ENCODE assay signal across 11 cellular contexts in genomic region chr15:67050062-67050461, GRCh38. TPM values are rescaled to one million over a fixed set of nuclear protein-coding genes. Genes with fewer than 3 reads are reported as not detected.
DNase-seq lines count a peak whose midpoint lies in the region; ATAC-seq and TF ChIP-seq lines count a peak whose summit lies in the region.
"Had no signal": no experiment of that assay in that cellular context is flagged by ENCODE, and none has a peak within 500 bp of the region (broad histone marks: within the 10 kb centered on the region; RNA-seq: fewer than 3 reads in every experiment).

No MANE protein-coding gene starts in this region.

- no peaks in the 10 kb centered on the region for H3K9me3 ChIP-seq in adipocyte (ENCODE audit: control insufficient read depth, low read length)
- no peaks in the 10 kb centered on the region for H3K9me3 ChIP-seq in gastroesophageal sphincter

- H3K4me1 ChIP-seq in adipocyte (ENCODE audit: control insufficient read depth, insufficient read depth, low read length) (peaks cover 39% of the 10 kb centered on the region), gastroesophageal sphincter (peaks cover 5 to 43% (median 24%) of the 10 kb centered on the region in 3 donors)

- no peak for TF ChIP-seq CTCF in gastroesophageal sphincter (IDR thresholded peaks at IDR 0.05)
- no peak for TF ChIP-seq CTCF in GM13976 (IDR thresholded peaks at IDR 0.05; ENCODE audit: borderline replicate concordance, control extremely low read depth, extremely low read depth, insufficient read depth, missing control alignments)

- H3K4me3 ChIP-seq in adipocyte (ENCODE audit: low read length) = peak overlapping the region; percentile 36
- H3K4me3 ChIP-seq in gastroesophageal sphincter = no peak overlapping the region

- WGBS in gastroesophageal sphincter (ENCODE audit: low coverage in 1 of 2), 2 donors = 80 to 92% methylated on average over 1 to 3 of the region's 3 CpGs

- peak overlapping the region; percentile 69 for H3K9ac ChIP-seq in adipocyte (ENCODE audit: low read length)

- DNase-seq in CD1c-positive myeloid dendritic cell (ENCODE audit: extremely low spot score) (peak; percentile 76), adipocyte (ENCODE audit: low read depth) (peak; percentile 86), sciatic nerve (ENCODE audit: low spot score) (no peak), GM13976 (ENCODE audit: low spot score) (no peak)
- no peak for DNase-seq in activated naive CD4-positive, alpha-beta T cell treated with anti-CD3 and anti-CD28 coated beads, Interleukin-2, amount 50 U/mL, for 16 hours
- DNase-seq: activated T-cell treated with anti-CD3 and anti-CD28 coated beads, Interleukin-2, amount 50 U/mL, for 24 hours; erythroblast; NCI-H187 treated with DMSO at 0.1 percent for 48 hours had no signal

- H3K36me3 ChIP-seq in adipocyte (ENCODE audit: control insufficient read depth, insufficient read depth, low read length, severe bottlenecking) (no peaks in the 10 kb centered on the region), gastroesophageal sphincter (no peaks in the 10 kb centered on the region)

- peak overlapping the region in 3 of 4 donors; percentile 61 to 76 (median 70) for H3K27ac ChIP-seq in gastroesophageal sphincter

- TF ChIP-seq POLR2A in gastroesophageal sphincter (IDR thresholded peaks at IDR 0.05) = no peak

- TF ChIP-seq EP300 in gastroesophageal sphincter (IDR thresholded peaks at IDR 0.05) = no peak

- in situ Hi-C loops in GM13976 (cut with MboI; ENCODE audit: low sequenced_read_pairs, unreplicated experiment) = no loop called here

- ATAC-seq in gastroesophageal sphincter (peak; percentile 64), sciatic nerve (peak; percentile 88), HG03175 (IDR thresholded peaks at IDR 0.05; ENCODE audit: unreplicated experiment) (no peak), HG02610 (IDR thresholded peaks at IDR 0.05; ENCODE audit: unreplicated experiment) (no peak)

- intact Hi-C loops in sciatic nerve (cut with DNase I) = no loop called here

- no peaks in the 10 kb centered on the region for H3K27me3 ChIP-seq in adipocyte (replicated peaks; ENCODE audit: control insufficient read depth, insufficient read depth, low read length)
- no peaks in the 10 kb centered on the region for H3K27me3 ChIP-seq in gastroesophageal sphincter

RNA-seq across cellular contexts. Expression of gene SMAD3, which starts 15.3 kb away (rescaled TPM):
- 10 to 100 TPM; 19.8 to 30.6 (median 25.9) TPM for total RNA-seq in gastroesophageal sphincter
- total RNA-seq in sciatic nerve = 58.8 TPM

Comparison
In these comparisons a context has a peak if more than half of its experiments do, and no peak if none do; other contexts are left out.
1. DNase-seq: peak in CD1c-positive myeloid dendritic cell (single experiment) and adipocyte (single experiment); none in sciatic nerve (single experiment), GM13976 (single experiment) and activated naive CD4-positive, alpha-beta T cell treated with anti-CD3 and anti-CD28 coated beads, Interleukin-2, amount 50 U/mL, for 16 hours (single experiment).
2. ATAC-seq: peak in gastroesophageal sphincter (single experiment) and sciatic nerve (single experiment); none in HG03175 (single experiment) and HG02610 (single experiment).